In genomic region chr17:27493088-27493487, GRCh38 we compare ENCODE assay signal across 11 cellular contexts.
"Had no signal": no experiment of that assay in that cellular context is flagged by ENCODE, and none has a peak within 500 bp of the region (broad histone marks: within the 10 kb centered on the region; RNA-seq: fewer than 3 reads in every experiment).

No MANE protein-coding gene starts in this region.

- H3K4me3 ChIP-seq: thoracic aorta had no signal

- H3K9me3 Mint-ChIP-seq: activated CD4-positive, alpha-beta memory T cell treated with anti-CD3 and anti-CD28 coated beads for 36 hours; activated naive CD4-positive, alpha-beta T cell treated with anti-CD3 and anti-CD28 coated beads, Interleukin-2, amount 10 ng/mL, durations not matched to agents 7 days and 5 days; activated T-helper 1 cell treated with anti-CD3 and anti-CD28 coated beads, Interleukin-12 subunit alpha, Interleukin-12 subunit beta, Interleukin-2, Interleukin-4 antibody, amounts not matched to agents 30 ng/mL and 10 ng/mL and 1 ng/mL, durations not matched to agents 14 hours and 24 hours and 36 hours; stimulated activated naive CD8-positive, alpha-beta T cell treated with anti-CD3 and anti-CD28 coated beads, Interleukin-15, amount 100 ng/mL, for 72 hours had no signal

- DNase-seq: activated CD4-positive, alpha-beta memory T cell treated with anti-CD3 and anti-CD28 coated beads for 36 hours; activated CD8-positive, alpha-beta memory T cell treated with anti-CD3 and anti-CD28 coated beads, Interleukin-2, amount 50 U/mL, for 48 hours; activated naive CD4-positive, alpha-beta T cell treated with anti-CD3 and anti-CD28 coated beads, Interleukin-2, amount 10 ng/mL, durations not matched to agents 7 days and 5 days; dermis blood vessel endothelial cell; stimulated activated CD4-positive, alpha-beta T cell treated with anti-CD3 and anti-CD28 coated beads, Interleukin-4, amount 100 ng/mL, for 1 hour; stimulated activated CD8-positive, alpha-beta memory T cell treated with anti-CD3 and anti-CD28 coated beads, Interleukin-4, amount 100 ng/mL, for 48 hours; stimulated activated naive CD8-positive, alpha-beta T cell treated with anti-CD3 and anti-CD28 coated beads, Interleukin-15, amount 100 ng/mL, for 72 hours; T-helper 9 cell had no signal

- H3K4me3 Mint-ChIP-seq: activated CD4-positive, alpha-beta memory T cell treated with anti-CD3 and anti-CD28 coated beads for 36 hours; activated naive CD4-positive, alpha-beta T cell treated with anti-CD3 and anti-CD28 coated beads, Interleukin-2, amount 10 ng/mL, durations not matched to agents 7 days and 5 days; activated T-helper 1 cell treated with anti-CD3 and anti-CD28 coated beads, Interleukin-12 subunit alpha, Interleukin-12 subunit beta, Interleukin-2, Interleukin-4 antibody, amounts not matched to agents 30 ng/mL and 10 ng/mL and 1 ng/mL, durations not matched to agents 14 hours and 24 hours and 36 hours; stimulated activated naive CD8-positive, alpha-beta T cell treated with anti-CD3 and anti-CD28 coated beads, Interleukin-15, amount 100 ng/mL, for 72 hours had no signal

- H3K27ac Mint-ChIP-seq: activated CD4-positive, alpha-beta memory T cell treated with anti-CD3 and anti-CD28 coated beads for 36 hours; activated naive CD4-positive, alpha-beta T cell treated with anti-CD3 and anti-CD28 coated beads, Interleukin-2, amount 10 ng/mL, durations not matched to agents 7 days and 5 days had no signal

- H3K27me3 Mint-ChIP-seq: activated CD4-positive, alpha-beta memory T cell treated with anti-CD3 and anti-CD28 coated beads for 36 hours; activated naive CD4-positive, alpha-beta T cell treated with anti-CD3 and anti-CD28 coated beads, Interleukin-2, amount 10 ng/mL, durations not matched to agents 7 days and 5 days; stimulated activated naive CD8-positive, alpha-beta T cell treated with anti-CD3 and anti-CD28 coated beads, Interleukin-15, amount 100 ng/mL, for 72 hours had no signal

- H3K36me3 ChIP-seq: thoracic aorta had no signal

- ATAC-seq: left lobe of liver; stimulated activated naive CD8-positive, alpha-beta T cell treated with anti-CD3 and anti-CD28 coated beads, Interleukin-15, amount 100 ng/mL, for 72 hours had no signal

- H3K9me3 ChIP-seq: thoracic aorta had no signal
